In the genomic region with DNA sequence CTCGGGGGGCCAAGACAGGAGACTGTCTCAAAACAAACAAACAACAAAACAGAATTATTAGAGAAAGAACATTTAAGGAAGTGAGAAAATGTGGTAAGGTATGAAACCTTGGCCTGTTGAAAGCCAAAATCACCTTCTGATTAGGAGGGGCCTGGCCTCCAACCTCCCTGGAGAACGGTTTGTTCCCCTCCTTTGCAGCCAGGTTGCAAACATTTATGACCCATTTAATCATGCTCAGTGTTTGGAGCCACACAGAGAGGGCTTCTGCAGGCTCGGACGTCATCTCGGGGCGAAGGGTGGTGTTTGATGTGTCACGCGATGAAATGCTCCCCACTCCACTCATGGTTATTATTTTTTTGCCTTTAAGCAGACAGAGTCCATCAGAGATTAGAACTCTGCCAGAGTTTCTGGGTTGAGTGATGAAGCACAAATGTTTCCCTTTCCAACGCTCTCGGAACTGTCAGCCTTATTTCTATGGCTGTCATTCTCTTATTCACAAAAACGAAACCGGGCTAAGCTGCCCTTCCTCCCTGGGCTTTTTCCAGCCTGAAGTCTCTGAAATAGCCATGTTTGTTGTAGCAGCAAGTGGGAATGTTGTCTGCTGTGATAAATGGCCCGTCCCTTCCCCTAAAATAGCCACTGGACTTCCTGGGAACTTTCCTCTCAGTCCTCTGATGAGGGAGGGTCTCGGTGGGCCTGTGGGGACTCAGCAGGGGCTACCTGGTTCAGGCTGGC, we compare ENCODE assay signal across 8 cellular contexts. TPM values are rescaled to one million over a fixed set of nuclear protein-coding genes. Genes with fewer than 3 reads are reported as not detected.
A peak's percentile ranks its signal among the peaks of the same experiment; 100 is the strongest.
DNase-seq lines count a peak whose midpoint lies in the region; ATAC-seq lines count a peak whose summit lies in the region.

No MANE protein-coding gene starts in this region.

- ATAC-seq in GM21447 (IDR thresholded peaks at IDR 0.05; ENCODE audit: unreplicated experiment) = peak; percentile 91
- ATAC-seq in HG03575 (IDR thresholded peaks at IDR 0.05; ENCODE audit: extremely low read depth, insufficient number of reproducible peaks, low FRiP score, unreplicated experiment) = peak; percentile 95

- DNase-seq in AG08396 (ENCODE audit: low spot score) (peak; percentile 50), hepatic stellate cell (ENCODE audit: low spot score) (peak; percentile 67), CD1c-positive myeloid dendritic cell (ENCODE audit: extremely low spot score) (no peak), mucosa of gallbladder (ENCODE audit: low spot score) (no peak), SK-N-DZ (ENCODE audit: low spot score) (no peak)
- DNase-seq in activated T-cell treated with anti-CD3 and anti-CD28 coated beads, Interleukin-2, amount 50 U/mL, for 48 hours = no peak

RNA-seq across cellular contexts. Expression of gene ROCK2, which starts 33.6 kb away (rescaled TPM):
- 42.2 TPM for total RNA-seq in mucosa of gallbladder
- polyA plus RNA-seq in SK-N-DZ (2014; cell fraction: cytosol; rRNA removed) = 7.4 and 7.6 TPM in 2 replicates
- polyA plus RNA-seq in SK-N-DZ (2014; cell fraction: nucleus; rRNA removed) = 4.8 and 6.4 TPM in 2 replicates

Comparison
In these comparisons a context has a peak if more than half of its experiments do, and no peak if none do; other contexts are left out.
1. DNase-seq: peak in AG08396 (single experiment) and hepatic stellate cell (single experiment); none in CD1c-positive myeloid dendritic cell (single experiment), activated T-cell treated with anti-CD3 and anti-CD28 coated beads, Interleukin-2, amount 50 U/mL, for 48 hours (0 of 2), mucosa of gallbladder (single experiment) and SK-N-DZ (single experiment).